Comparison of ENCODE assay signal across 8 cellular contexts in the genomic region with DNA sequence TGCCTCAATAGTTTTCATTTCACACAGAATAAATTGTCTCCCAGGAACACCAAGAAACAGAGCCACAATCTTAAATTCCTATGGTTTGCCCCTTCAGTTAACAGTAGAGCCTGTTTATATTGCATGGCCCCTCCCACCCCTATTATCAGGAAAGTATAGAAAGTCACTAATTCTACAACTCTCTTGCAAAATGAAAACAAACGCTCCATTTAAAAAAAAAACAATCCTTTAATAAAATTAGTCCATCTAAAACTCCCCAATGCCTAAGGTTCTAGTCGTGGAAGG. TPM values are rescaled to one million over a fixed set of nuclear protein-coding genes. Genes with fewer than 3 reads are reported as not detected.
DNase-seq lines count a peak whose midpoint lies in the region; ATAC-seq and TF ChIP-seq lines count a peak whose summit lies in the region.

No MANE protein-coding gene starts in this region.

- H3K4me3 Mint-ChIP-seq in MCF 10A (ENCODE audit: unreplicated experiment), result peak overlapping the region; percentile 89

- TF ChIP-seq POLR2A in uterus (IDR thresholded peaks at IDR 0.05), result no peak

- H3K9me3 ChIP-seq in heart right ventricle, result no peaks in the 10 kb centered on the region
- no peaks in the 10 kb centered on the region for H3K9me3 ChIP-seq in mesodermal cell (ENCODE audit: control insufficient read depth, low read length)
- H3K9me3 ChIP-seq in uterus, result no peaks in the 10 kb centered on the region

- BruUV-seq in MCF 10A (replicated peaks; lab: Mats Ljungman, UMichigan), result no TSS peak

- H3K36me3 Mint-ChIP-seq in MCF 10A (ENCODE audit: insufficient read depth, unreplicated experiment), result peaks cover 38% of the 10 kb centered on the region

- H3K9me3 Mint-ChIP-seq in MCF 10A (ENCODE audit: unreplicated experiment), result no peaks in the 10 kb centered on the region

- DNase-seq in heart right ventricle (no peak), left ventricle myocardium superior (no peak), MCF 10A (ENCODE audit: unreplicated experiment) (no peak), uterus (no peak), medulla oblongata (ENCODE audit: extremely low spot score) (no peak), AML-193 (lab: John Stamatoyannopoulos, UW) (no peak)

- POLR2A ChIA-PET in MCF 10A (lab: Yijun Ruan, JAX), result interaction anchor here (0.8 to 5.5 kb wide), 15 partner anchors 9 to 274 kb away, joined by 3 to 59 read pairs (median 6); a partner anchor contains a TSS

- WGBS in heart right ventricle, 2 donors, result 7 to 8% methylated on average over 2 of the region's 2 CpGs
- WGBS in mesodermal cell (ENCODE audit: insufficient coverage in 2 of 2), 2 experiments, result 0% methylated on average over 2 of the region's 2 CpGs; no CpG with 5 or more reads in 1 of the 2 experiments

- no peaks in the 10 kb centered on the region for H3K27me3 Mint-ChIP-seq in MCF 10A (ENCODE audit: insufficient read depth, unreplicated experiment)

- H3K4me3 ChIP-seq in heart right ventricle (peak overlapping the region; percentile 58 to 98 (median 84)), mesodermal cell (ENCODE audit: extremely low read depth, insufficient read depth, low read length, poor library complexity, severe bottlenecking) (peak overlapping the region; percentile 88), uterus (peak overlapping the region; percentile 66 to 77)

- intact Hi-C loops in heart right ventricle (cut with DNase I) (loop anchor here in 3 of 10 donors (10.0 kb wide), 2 partner anchors 101 to 221 kb away; a partner anchor contains a TSS), left ventricle myocardium superior (cut with micrococcal nuclease) (no loop called here), MCF 10A (cut with micrococcal nuclease) (no loop called here), uterus (cut with DNase I; ENCODE audit: low total_unique reads) (loop anchor here (10.0 kb wide), 1 partner anchor 241 kb away; a partner anchor contains a TSS)

- H3K27ac ChIP-seq in heart right ventricle, result peak overlapping the region; percentile 82 to 95 (median 94)
- H3K27ac ChIP-seq in mesodermal cell (ENCODE audit: low read depth, low read length, severe bottlenecking), result peak overlapping the region; percentile 51
- peak overlapping the region; percentile 97 for H3K27ac ChIP-seq in uterus

- no peaks in the 10 kb centered on the region for H3K27me3 ChIP-seq in heart right ventricle
- no peaks in the 10 kb centered on the region for H3K27me3 ChIP-seq in uterus

- peaks cover 10 to 41% (median 24%) of the 10 kb centered on the region in 9 donors for H3K4me1 ChIP-seq in heart right ventricle
- peaks cover 14% of the 10 kb centered on the region for H3K4me1 ChIP-seq in mesodermal cell (ENCODE audit: control insufficient read depth, insufficient read depth, low read length, poor library complexity, severe bottlenecking)
- H3K4me1 ChIP-seq in uterus, result peaks cover 0 to 4% of the 10 kb centered on the region in 2 donors

- peak overlapping the region; percentile 89 for H3K27ac Mint-ChIP-seq in MCF 10A (ENCODE audit: low read depth, unreplicated experiment)

- H3K4me1 Mint-ChIP-seq in MCF 10A (ENCODE audit: insufficient read depth, unreplicated experiment), result peaks cover 16% of the 10 kb centered on the region

- CTCF ChIA-PET in MCF 10A (lab: Yijun Ruan, JAX), result interaction anchor here (0.6 to 3.3 kb wide), 6 partner anchors 8 to 269 kb away, joined by 3 to 19 read pairs (median 4); a partner anchor contains a TSS

- no peak for ATAC-seq in heart right ventricle
- no peak for ATAC-seq in left ventricle myocardium superior
- ATAC-seq in HG03095 (IDR thresholded peaks at IDR 0.05; ENCODE audit: unreplicated experiment), result no peak

- TF ChIP-seq CTCF in heart right ventricle (IDR thresholded peaks at IDR 0.05) (no peak), MCF 10A (IDR thresholded peaks at IDR 0.05; ENCODE audit: unreplicated experiment) (no peak), uterus (IDR thresholded peaks at IDR 0.05) (no peak)

- peaks cover 0 to 64% (median 19%) of the 10 kb centered on the region in 9 donors for H3K36me3 ChIP-seq in heart right ventricle
- peaks cover 59% of the 10 kb centered on the region for H3K36me3 ChIP-seq in mesodermal cell (ENCODE audit: control insufficient read depth, insufficient read depth, low read length)
- H3K36me3 ChIP-seq in uterus, result no peaks in the 10 kb centered on the region

RNA-seq across cellular contexts. Expression of a gene that starts 8.0 kb away (rescaled TPM):
- total RNA-seq in heart right ventricle, result 10 to 100 TPM in 9 of 10 donors, 1 to 10 TPM in 1; 8.6 to 23.2 (median 16.5) TPM
- polyA plus RNA-seq in heart right ventricle, result 10 to 100 TPM; 15.3 to 24.3 TPM
- 18.6 TPM for total RNA-seq in left ventricle myocardium superior
- 55.6 and 58.8 TPM in 2 replicates for total RNA-seq in MCF 10A (2022)
- 53.6 TPM for polyA plus RNA-seq in mesodermal cell (2013, experiment 1 of 2)
- polyA plus RNA-seq in mesodermal cell (2013, experiment 2 of 2), result 43.7 TPM
- 10 to 100 TPM in 2 of 4 donors, 1 to 10 TPM in 2; 2.8 to 30.6 (median 16.9) TPM for total RNA-seq in uterus

RNA-seq across cellular contexts. Expression of a gene that starts 8.9 kb away (rescaled TPM):
- total RNA-seq in heart right ventricle, result 10 to 100 TPM; 14.3 to 24.9 (median 17.3) TPM
- 10 to 100 TPM; 33.0 to 39.7 TPM for polyA plus RNA-seq in heart right ventricle
- 24.9 TPM for total RNA-seq in left ventricle myocardium superior
- 38.4 and 51.3 TPM in 2 replicates for total RNA-seq in MCF 10A (2022)
- 38.2 TPM for polyA plus RNA-seq in mesodermal cell (2013, experiment 1 of 2)
- 29.3 TPM for polyA plus RNA-seq in mesodermal cell (2013, experiment 2 of 2)
- 10 to 100 TPM in 3 of 4 donors, 1 to 10 TPM in 1; 9.5 to 19.9 (median 15.3) TPM for total RNA-seq in uterus

RNA-seq across cellular contexts. Expression of a gene that starts 13.5 kb away (rescaled TPM):
- total RNA-seq in heart right ventricle (10 to 100 TPM in 3 of 10 donors, 1 to 10 TPM in 7; 6.6 to 13.7 (median 8.4) TPM), left ventricle myocardium superior (9.6 TPM), MCF 10A (2022) (13.5 and 15.4 TPM in 2 replicates), uterus (10 to 100 TPM in 1 of 4 donors, 1 to 10 TPM in 3; 1.8 to 14.3 (median 2.7) TPM)
- polyA plus RNA-seq in heart right ventricle, result 10 to 100 TPM in 1 of 2 donors, 1 to 10 TPM in 1; 6.1 to 11.6 TPM
- polyA plus RNA-seq in mesodermal cell (2013, experiment 1 of 2), result 9.9 TPM
- polyA plus RNA-seq in mesodermal cell (2013, experiment 2 of 2), result 8.1 TPM

RNA-seq across cellular contexts. Expression of a gene that starts 26.0 kb away (rescaled TPM):
- total RNA-seq in heart right ventricle (10 to 100 TPM; 15.7 to 23.8 (median 21.5) TPM), left ventricle myocardium superior (23.0 TPM), MCF 10A (2022) (16.2 and 21.8 TPM in 2 replicates), uterus (10 to 100 TPM; 25.6 to 86.6 (median 36.3) TPM)
- polyA plus RNA-seq in heart right ventricle, result 10 to 100 TPM; 23.7 to 44.2 TPM
- polyA plus RNA-seq in mesodermal cell (2013, experiment 1 of 2), result 35.2 TPM
- 27.8 TPM for polyA plus RNA-seq in mesodermal cell (2013, experiment 2 of 2)

RNA-seq across cellular contexts. Expression of a gene that starts 27.8 kb away (rescaled TPM):
- total RNA-seq in heart right ventricle (10 to 100 TPM in 8 of 10 donors, 1 to 10 TPM in 2; 8.9 to 15.8 (median 11.5) TPM), left ventricle myocardium superior (12.8 TPM), MCF 10A (2022) (23.4 and 26.2 TPM in 2 replicates), uterus (10 to 100 TPM; 13.5 to 27.6 (median 15.4) TPM)
- 10 to 100 TPM in 1 of 2 donors, 1 to 10 TPM in 1; 8.6 to 18.1 TPM for polyA plus RNA-seq in heart right ventricle
- polyA plus RNA-seq in mesodermal cell (2013, experiment 1 of 2), result 28.5 TPM
- polyA plus RNA-seq in mesodermal cell (2013, experiment 2 of 2), result 24.6 TPM
